Comparison of ENCODE assay signal across 15 cellular contexts in genomic region chr3:141387446-141388030, GRCh38. TPM values are rescaled to one million over a fixed set of nuclear protein-coding genes. Genes with fewer than 3 reads are reported as not detected.
DNase-seq lines count a peak whose midpoint lies in the region; ATAC-seq, FAIRE-seq and TF ChIP-seq lines count a peak whose summit lies in the region.
"Had no signal": no experiment of that assay in that cellular context is flagged by ENCODE, and none has a peak within 500 bp of the region (broad histone marks: within the 10 kb centered on the region; RNA-seq: fewer than 3 reads in every experiment).

No MANE protein-coding gene starts in this region.

- no peaks in the 10 kb centered on the region for H3K9me3 Mint-ChIP-seq in activated T-cell treated with anti-CD3 and anti-CD28 coated beads, Interleukin-2, amount 50 U/mL, for 24 hours
- H3K9me3 Mint-ChIP-seq: immature natural killer cell, WTC11 had no signal

- H3K9me3 ChIP-seq in SK-N-MC (ENCODE audit: low read depth, low read length) (no peaks in the 10 kb centered on the region), upper lobe of right lung (no peaks in the 10 kb centered on the region)
- H3K9me3 ChIP-seq: esophagus muscularis mucosa, stomach had no signal

- FAIRE-seq in islet of Langerhans (lab: Jason Lieb, UNC) (peak; percentile 73), HTR-8/SVneo (lab: Jason Lieb, UNC) (no peak)

- no peak for ATAC-seq in upper lobe of right lung
- ATAC-seq in GM19324 (IDR thresholded peaks at IDR 0.05; ENCODE audit: low FRiP score, unreplicated experiment) = no peak
- ATAC-seq: WTC11 had no signal

- H3K4me1 Mint-ChIP-seq in activated T-cell treated with anti-CD3 and anti-CD28 coated beads, Interleukin-2, amount 50 U/mL, for 24 hours (ENCODE audit: low read depth) = peaks cover 20% of the 10 kb centered on the region

- peaks cover 5% of the 10 kb centered on the region for H3K4me1 ChIP-seq in upper lobe of right lung

- peak overlapping the region; percentile 93 for H3K9ac ChIP-seq in SK-N-MC (ENCODE audit: insufficient read length)

- TF ChIP-seq CTCF in upper lobe of right lung (IDR thresholded peaks at IDR 0.05) = no peak

- no peaks in the 10 kb centered on the region for H3K27me3 ChIP-seq in upper lobe of right lung
- H3K27me3 ChIP-seq: esophagus muscularis mucosa, stomach had no signal

- intact Hi-C loops in upper lobe of right lung (cut with DNase I) = no loop called here

- H3K27ac ChIP-seq in SK-N-MC (peak overlapping the region; percentile 97), upper lobe of right lung (peak overlapping the region; percentile 63)

- H3K27ac Mint-ChIP-seq in activated T-cell treated with anti-CD3 and anti-CD28 coated beads, Interleukin-2, amount 50 U/mL, for 24 hours = no peak overlapping the region
- H3K27ac Mint-ChIP-seq: immature natural killer cell had no signal

- peak overlapping the region; percentile 50 for H3K4me3 Mint-ChIP-seq in activated T-cell treated with anti-CD3 and anti-CD28 coated beads, Interleukin-2, amount 50 U/mL, for 24 hours
- H3K4me3 Mint-ChIP-seq: immature natural killer cell, WTC11 had no signal

- H3K36me3 ChIP-seq in SK-N-MC (ENCODE audit: insufficient read depth, low read length) (no peaks in the 10 kb centered on the region), upper lobe of right lung (no peaks in the 10 kb centered on the region)

- H3K27me3 Mint-ChIP-seq in activated T-cell treated with anti-CD3 and anti-CD28 coated beads, Interleukin-2, amount 50 U/mL, for 24 hours = no peaks in the 10 kb centered on the region

- no peak for DNase-seq in activated T-cell treated with anti-CD3 and anti-CD28 coated beads, Interleukin-2, amount 50 U/mL, for 24 hours
- no peak for DNase-seq in activated T-cell treated with anti-CD3 and anti-CD28 coated beads, Interleukin-2, amount 50 U/mL, for 1 hour
- DNase-seq in SK-N-MC (ENCODE audit: low read depth, low spot score) (no peak), upper lobe of right lung (no peak), HTR-8/SVneo (ENCODE audit: insufficient read length, low spot score) (no peak)
- DNase-seq in stimulated activated CD4-positive, alpha-beta T cell treated with anti-CD3 and anti-CD28 coated beads, Interleukin-12 subunit alpha, Interleukin-12 subunit beta, amount 100 ng/mL, for 4 hours = no peak
- DNase-seq: activated naive CD4-positive, alpha-beta T cell; central memory CD4-positive, alpha-beta T cell; H7; immature natural killer cell; stomach had no signal

- H3K4me3 ChIP-seq in SK-N-MC (peak overlapping the region; percentile 85), upper lobe of right lung (peak overlapping the region; percentile 39)

- H3K36me3 Mint-ChIP-seq in activated T-cell treated with anti-CD3 and anti-CD28 coated beads, Interleukin-2, amount 50 U/mL, for 24 hours (ENCODE audit: low read depth) = no peaks in the 10 kb centered on the region
- H3K36me3 Mint-ChIP-seq: immature natural killer cell, WTC11 had no signal

RNA-seq across cellular contexts. Expression of gene ZBTB38, which starts 19.2 kb away (rescaled TPM):
- 118 TPM for total RNA-seq in upper lobe of right lung
